In the genomic region with DNA sequence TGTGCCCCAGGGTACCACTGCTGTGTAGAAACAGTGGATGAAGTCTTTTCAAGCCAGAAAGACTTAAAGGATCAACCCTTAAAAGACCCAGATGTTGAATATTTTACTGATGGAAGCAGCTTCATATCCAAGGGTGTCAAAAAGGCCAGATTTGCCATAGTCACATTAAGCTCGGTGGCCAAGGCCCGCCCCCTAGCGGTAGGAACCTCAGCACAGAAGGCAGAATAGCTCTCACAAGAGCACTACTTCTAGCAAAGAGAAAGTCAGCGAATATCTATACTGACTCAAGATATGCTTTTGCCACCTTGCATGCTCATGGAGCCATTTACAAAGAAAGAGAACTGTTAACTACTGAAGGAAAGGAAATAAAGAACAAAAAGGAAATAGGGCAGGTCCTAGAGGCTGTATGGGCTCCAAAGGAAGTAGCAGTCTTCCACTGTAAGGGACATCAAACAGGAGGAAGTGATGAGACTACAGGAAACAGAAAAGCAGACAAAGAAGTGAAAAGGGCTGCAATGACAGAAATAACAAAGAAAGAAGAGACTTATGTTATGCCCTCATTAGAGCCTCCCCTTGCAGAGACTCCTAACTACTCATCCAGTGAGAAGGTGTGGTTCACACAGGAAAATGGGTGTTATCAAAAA, we compare ENCODE assay signal across 9 cellular contexts.
A peak's percentile ranks its signal among the peaks of the same experiment; 100 is the strongest.
DNase-seq lines count a peak whose midpoint lies in the region; ATAC-seq and TF ChIP-seq lines count a peak whose summit lies in the region.
"Had no signal": no experiment of that assay in that cellular context is flagged by ENCODE, and none has a peak within 500 bp of the region (broad histone marks: within the 10 kb centered on the region; RNA-seq: fewer than 3 reads in every experiment).

No MANE protein-coding gene starts in this region.

- H3K79me2 ChIP-seq in neural cell (replicated peaks; ENCODE audit: insufficient read depth, low read length): no peaks in the 10 kb centered on the region

- in situ Hi-C loops in Caki2 (cut with HindIII; ENCODE audit: low pct_unique_long_range_greater_than_20kb, low sequenced_read_pairs): no loop called here

- no peaks in the 10 kb centered on the region for H3K9me3 ChIP-seq in Peyer's patch
- no peaks in the 10 kb centered on the region for H3K9me3 ChIP-seq in neural cell (ENCODE audit: low read length)

- H3K4me2 ChIP-seq in neural cell (ENCODE audit: low read length): no peak overlapping the region

- no peaks in the 10 kb centered on the region for H3K4me1 ChIP-seq in Peyer's patch

- peak; percentile 9 for TF ChIP-seq RAD21 in neural cell (conservative IDR thresholded peaks at IDR 0.05)

- ATAC-seq in GM19023 (IDR thresholded peaks at IDR 0.05; ENCODE audit: unreplicated experiment) (peak; percentile 51), HG03354 (IDR thresholded peaks at IDR 0.05; ENCODE audit: poor library complexity, severe bottlenecking, unreplicated experiment) (peak; percentile 72)

- H3K9me2 ChIP-seq in neural cell (ENCODE audit: insufficient read depth, low read length): no peaks in the 10 kb centered on the region

- no peak overlapping the region for H3K9ac ChIP-seq in neural cell (ENCODE audit: low read length)

- H3K27me3 ChIP-seq in Peyer's patch: no peaks in the 10 kb centered on the region
- H3K27me3 ChIP-seq in neural cell (ENCODE audit: insufficient read depth, low read depth, low read length): no peaks in the 10 kb centered on the region

- DNase-seq in Caki2 (ENCODE audit: low read depth) (peak; percentile 3), Peyer's patch (peak in 1 of 3 donors; percentile 64), choroid plexus epithelial cell (ENCODE audit: low read depth) (peak; percentile 43), HK-2 (ENCODE audit: unreplicated experiment) (no peak)
- no peak for DNase-seq in central memory CD4-positive, alpha-beta T cell

- H3K36me3 ChIP-seq in Peyer's patch: no peaks in the 10 kb centered on the region
- no peaks in the 10 kb centered on the region for H3K36me3 ChIP-seq in neural cell (ENCODE audit: insufficient read depth, low read length)

- TF ChIP-seq EP300 in neural cell (conservative IDR thresholded peaks at IDR 0.05; ENCODE audit: poor library complexity, severe bottlenecking): no peak

- TF ChIP-seq CTCF in Peyer's patch (IDR thresholded peaks at IDR 0.05): peak in 4 of 6 experiments; percentile 23 to 38 (median 32)
- peak; percentile 68 for TF ChIP-seq CTCF in choroid plexus epithelial cell (conservative IDR thresholded peaks at IDR 0.05; ENCODE audit: low read depth, low read length)
- TF ChIP-seq CTCF in neural cell (IDR thresholded peaks at IDR 0.05; ENCODE audit: poor library complexity, severe bottlenecking): peak; percentile 27

- no peaks in the 10 kb centered on the region for H3F3A ChIP-seq in neural cell (ENCODE audit: insufficient read depth, low read length, poor library complexity, severe bottlenecking)

- H3K4me3 ChIP-seq in Peyer's patch (no peak overlapping the region), choroid plexus epithelial cell (ENCODE audit: low read depth, low read length) (no peak overlapping the region), neural cell (ENCODE audit: low read length) (no peak overlapping the region)
- H3K4me3 ChIP-seq: skin epidermis had no signal

- H4K20me1 ChIP-seq in neural cell (ENCODE audit: insufficient read depth): no peaks in the 10 kb centered on the region

- TF ChIP-seq POLR2A in Peyer's patch (IDR thresholded peaks at IDR 0.05): no peak

- H3K27ac ChIP-seq in Peyer's patch (no peak overlapping the region), neural cell (ENCODE audit: low read length) (no peak overlapping the region)
- H3K27ac ChIP-seq: skin epidermis had no signal

- H2AFZ ChIP-seq in neural cell (ENCODE audit: low read depth, low read length): no peak overlapping the region

TF ChIP-seq in neural cell, 6 proteins besides CTCF, POLR2A, EP300 and RAD21:
- TF ChIP-seq TAF1 (IDR thresholded peaks at IDR 0.05; ENCODE audit: low read depth): no peak
- TF ChIP-seq POLR2AphosphoS5 (IDR thresholded peaks at IDR 0.05): no peak
- no peak for TF ChIP-seq EZH2 (IDR thresholded peaks at IDR 0.05; ENCODE audit: borderline replicate concordance, insufficient read depth, low read length, poor library complexity, severe bottlenecking)
- TF ChIP-seq REST (IDR thresholded peaks at IDR 0.05; ENCODE audit: borderline replicate concordance): no peak
- no peak for TF ChIP-seq MXI1 (conservative IDR thresholded peaks at IDR 0.05; ENCODE audit: poor library complexity, severe bottlenecking)
- no peak for TF ChIP-seq SMC3 (conservative IDR thresholded peaks at IDR 0.05; ENCODE audit: poor library complexity)

Comparison
In these comparisons a context has a peak if more than half of its experiments do, and no peak if none do; other contexts are left out.
1. DNase-seq: peak in Caki2 (single experiment) and choroid plexus epithelial cell (single experiment); none in HK-2 (single experiment) and central memory CD4-positive, alpha-beta T cell (single experiment).
2. Peak in every context shown above with its lines, with median percentiles within 50 percentile points of each other: CTCF ChIP-seq.